6 cellular contexts compared by ENCODE assay signal in genomic region chr12:89909753-89910152, GRCh38.
"Had no signal": no experiment of that assay in that cellular context is flagged by ENCODE, and none has a peak within 500 bp of the region (broad histone marks: within the 10 kb centered on the region; RNA-seq: fewer than 3 reads in every experiment).

No MANE protein-coding gene starts in this region.

- H3K4me3 ChIP-seq: GM23338 had no signal

- H3K4me2 ChIP-seq: GM23338 had no signal

- DNase-seq: H9, HCEC 1CT, HFFc6, KBM-7 had no signal

- H3K4me3 Mint-ChIP-seq: GM23338, H9, HFFc6 had no signal

- H3K27me3 Mint-ChIP-seq: IgD-negative memory B cell had no signal

- H3K4me1 Mint-ChIP-seq: GM23338, H9 had no signal

- H3K27ac Mint-ChIP-seq: GM23338, H9, HFFc6, IgD-negative memory B cell had no signal

- ATAC-seq: GM23338 had no signal
